ENCODE assay signal across 9 cellular contexts in the genomic region with DNA sequence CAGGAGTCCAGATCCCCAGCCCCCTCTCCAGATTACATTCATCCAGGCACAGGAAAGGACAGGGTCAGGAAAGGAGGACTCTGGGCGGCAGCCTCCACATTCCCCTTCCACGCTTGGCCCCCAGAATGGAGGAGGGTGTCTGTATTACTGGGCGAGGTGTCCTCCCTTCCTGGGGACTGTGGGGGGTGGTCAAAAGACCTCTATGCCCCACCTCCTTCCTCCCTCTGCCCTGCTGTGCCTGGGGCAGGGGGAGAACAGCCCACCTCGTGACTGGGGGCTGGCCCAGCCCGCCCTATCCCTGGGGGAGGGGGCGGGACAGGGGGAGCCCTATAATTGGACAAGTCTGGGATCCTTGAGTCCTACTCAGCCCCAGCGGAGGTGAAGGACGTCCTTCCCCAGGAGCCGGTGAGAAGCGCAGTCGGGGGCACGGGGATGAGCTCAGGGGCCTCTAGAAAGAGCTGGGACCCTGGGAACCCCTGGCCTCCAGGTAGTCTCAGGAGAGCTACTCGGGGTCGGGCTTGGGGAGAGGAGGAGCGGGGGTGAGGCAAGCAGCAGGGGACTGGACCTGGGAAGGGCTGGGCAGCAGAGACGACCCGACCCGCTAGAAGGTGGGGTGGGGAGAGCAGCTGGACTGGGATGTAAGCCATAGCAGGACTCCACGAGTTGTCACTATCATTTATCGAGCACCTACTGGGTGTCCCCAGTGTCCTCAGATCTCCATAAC. TPM values are rescaled to one million over a fixed set of nuclear protein-coding genes. Genes with fewer than 3 reads are reported as not detected.
DNase-seq lines count a peak whose midpoint lies in the region; ATAC-seq, FAIRE-seq and TF ChIP-seq lines count a peak whose summit lies in the region.
"Had no signal": no experiment of that assay in that cellular context is flagged by ENCODE, and none has a peak within 500 bp of the region (broad histone marks: within the 10 kb centered on the region; RNA-seq: fewer than 3 reads in every experiment).

A gene (plus strand): TSS at position 360 of the 724 bp plus-strand sequence. CDS start 829 bp downstream, outside the sequence.

- no peaks in the 10 kb centered on the region for H3K9me3 Mint-ChIP-seq in effector memory CD8-positive, alpha-beta T cell

- peaks cover 16 to 40% of the 10 kb centered on the region in 2 experiments for H3K36me3 ChIP-seq in HepG2 (replicated peaks in 1 of 2; ENCODE audit: control insufficient read depth in 1 of 2, insufficient read depth in 2 of 2, low read length in 2 of 2)
- H3K36me3 ChIP-seq in testis (ENCODE audit: low read depth, missing control alignments), result no peaks in the 10 kb centered on the region

- H3K79me2 ChIP-seq in HepG2 (ENCODE audit: insufficient read depth, low read length), result peaks cover 20% of the 10 kb centered on the region

- in situ Hi-C loops in HepG2 (cut with HindIII; ENCODE audit: extremely low pct_ligation_motif_present, low pct_unique_long_range_greater_than_20kb), result no loop called here

- 0% methylated on average over 18 of the region's 20 CpGs for WGBS in HepG2 (ENCODE audit: low lambda C conversion rate)
- WGBS in testis, 2 donors, result 0 to 1% methylated on average over 12 to 20 of the region's 20 CpGs

- TF ChIP-seq EP300 in HepG2 (IDR thresholded peaks at IDR 0.05; ENCODE audit: low read depth in 2 of 2, low read length in 2 of 2) (peak in 1 of 2 experiments; percentile 45; a peak in 1 of 4 replicates), HepG2 (CRISPR knock-in tag; IDR thresholded peaks at IDR 0.05; ENCODE audit: borderline replicate concordance) (no peak; the same call in 1 of the 2 replicates)

- intact Hi-C loops in HepG2 (cut with micrococcal nuclease; ENCODE audit: unreplicated experiment), result loop anchor here (1.0 kb wide), 1 partner anchor 46 kb away; no protein-coding TSS in a partner anchor
- intact Hi-C loops in testis (cut with DNase I; ENCODE audit: low total_unique reads), result no loop called here

- peaks cover 57% of the 10 kb centered on the region for H3K4me1 ChIP-seq in HepG2 (ENCODE audit: insufficient read depth, low read length)
- H3K4me1 ChIP-seq in testis, result peaks cover 30% of the 10 kb centered on the region

- H3K4me1 Mint-ChIP-seq in effector memory CD8-positive, alpha-beta T cell (ENCODE audit: low read depth in 2 of 2), result peaks cover 5 to 6% of the 10 kb centered on the region in 2 donors

- H3K36me3 Mint-ChIP-seq in effector memory CD8-positive, alpha-beta T cell (ENCODE audit: insufficient read depth), result peaks cover 19% of the 10 kb centered on the region

- H3K4me3 Mint-ChIP-seq in effector memory CD8-positive, alpha-beta T cell, result peak within 1 kb of the TSS in 1 of 2 donors; percentile 25

- no peak within 1 kb of the TSS for H3K27ac Mint-ChIP-seq in effector memory CD8-positive, alpha-beta T cell

- BruUV-seq in HepG2 (replicated peaks; lab: Mats Ljungman, UMichigan), result TSS peak; percentile 85

- POLR2A ChIA-PET in HepG2 (lab: Yijun Ruan, JAX), result interaction anchor here (0.6 to 14.7 kb wide), 26 partner anchors 9 to 287 kb away, joined by 3 to 317 read pairs (median 6); a partner anchor contains a TSS

- CTCF ChIA-PET in HepG2 (lab: Yijun Ruan, JAX; ENCODE audit: low intra/inter-chr PET ratio, low total read pairs), result interaction anchor here (3.6 kb wide), 1 partner anchor 46 kb away, joined by 51 read pairs; no protein-coding TSS in a partner anchor

- TF ChIP-seq POLR2A in HepG2 (IDR thresholded peaks at IDR 0.05; ENCODE audit: insufficient read depth in 1 of 2, low read depth in 2 of 2, low read length in 2 of 2), result peak; percentile 70 to 89
- TF ChIP-seq POLR2A in testis (IDR thresholded peaks at IDR 0.05), result no peak

- H2AFZ ChIP-seq in HepG2 (ENCODE audit: low read length), result no peak within 1 kb of the TSS

- H3K27me3 ChIP-seq in HepG2 (ENCODE audit: control insufficient read depth in 1 of 2, insufficient read depth in 2 of 2, low read length in 2 of 2) (no peaks in the 10 kb centered on the region; a peak in 1 of 5 replicates), testis (no peaks in the 10 kb centered on the region)

- H3K4me2 ChIP-seq in HepG2 (ENCODE audit: low read depth, low read length), result peak within 1 kb of the TSS; percentile 89
- H3K4me2 ChIP-seq: BLaER1 had no signal

- H3K27me3 Mint-ChIP-seq in effector memory CD8-positive, alpha-beta T cell, result peaks cover 23 to 28% of the 10 kb centered on the region in 2 donors

- peak within 1 kb of the TSS; percentile 66 for H3K4me3 ChIP-seq in choroid plexus epithelial cell (ENCODE audit: low read depth, low read length)
- peak within 1 kb of the TSS; percentile 82 to 93 (median 87) for H3K4me3 ChIP-seq in HepG2 (replicated peaks in 1 of 3; ENCODE audit: insufficient read depth in 1 of 3, low read depth in 2 of 3, low read length in 3 of 3)
- peak within 1 kb of the TSS; percentile 46 to 62 for H3K4me3 ChIP-seq in testis
- H3K4me3 ChIP-seq: BLaER1 had no signal

- peak; percentile 78 for FAIRE-seq in HepG2 (lab: Jason Lieb, UNC)
- no peak for FAIRE-seq in GM19239 (lab: Jason Lieb, UNC)

- peak within 1 kb of the TSS; percentile 87 for H3K9ac ChIP-seq in HepG2 (ENCODE audit: insufficient read depth, low read depth, low read length)
- H3K9ac ChIP-seq: BLaER1 had no signal

- peak within 1 kb of the TSS; percentile 90 for H3K27ac ChIP-seq in HepG2 (ENCODE audit: extremely low read length, insufficient read depth, low read length)
- peak within 1 kb of the TSS; percentile 76 to 81 for H3K27ac ChIP-seq in testis
- H3K27ac ChIP-seq: BLaER1 had no signal

- peak; percentile 62 for ATAC-seq in HepG2
- ATAC-seq in HG03439 (IDR thresholded peaks at IDR 0.05; ENCODE audit: unreplicated experiment), result no peak
- no peak for ATAC-seq in effector memory CD8-positive, alpha-beta T cell (replicated peaks)

- peak; percentile 69 for DNase-seq in NCI-H82 (lab: John Stamatoyannopoulos, UW)
- no peak for DNase-seq in NCI-H82 treated with DMSO at 0.1 percent for 48 hours (lab: John Stamatoyannopoulos, UW; ENCODE audit: unreplicated experiment)
- peak; percentile 45 for DNase-seq in choroid plexus epithelial cell (ENCODE audit: low read depth)
- DNase-seq in HepG2 (ENCODE audit: low spot score), result peak; percentile 81
- peak; percentile 50 for DNase-seq in testis
- no peak for DNase-seq in GM19239 (ENCODE audit: insufficient read length, low spot score)
- no peak for DNase-seq in effector memory CD8-positive, alpha-beta T cell

- TF ChIP-seq RAD21 in HepG2 (CRISPR knock-in tag; IDR thresholded peaks at IDR 0.05), result peak; percentile 19; the same call in 1 of the 2 replicates

- H4K20me1 ChIP-seq in HepG2 (ENCODE audit: insufficient read depth, low read length), result peaks cover 14% of the 10 kb centered on the region

- no peak for TF ChIP-seq CTCF in choroid plexus epithelial cell (conservative IDR thresholded peaks at IDR 0.05; ENCODE audit: low read depth, low read length)
- peak; percentile 7; the same call in 1 of the 2 replicates for TF ChIP-seq CTCF in HepG2 (CRISPR knock-in tag; IDR thresholded peaks at IDR 0.05)
- no peak for TF ChIP-seq CTCF in testis (IDR thresholded peaks at IDR 0.05)

- H3K9me3 ChIP-seq in HepG2 (ENCODE audit: low read length), result no peaks in the 10 kb centered on the region
- H3K9me3 ChIP-seq in testis, result no peaks in the 10 kb centered on the region
- H3K9me3 ChIP-seq: BLaER1 had no signal

TF ChIP-seq in HepG2, 621 proteins besides CTCF, POLR2A, EP300 and RAD21 (continues in another document):
- TF ChIP-seq ZNF510 (CRISPR knock-in tag; IDR thresholded peaks at IDR 0.05; ENCODE audit: low read depth) (0 out of 2 replicates have a peak, but pooled peaks have one; percentile 74), NR1H2 (CRISPR knock-in tag; IDR thresholded peaks at IDR 0.05; ENCODE audit: borderline replicate concordance, low read depth) (no peak), ZIK1 (CRISPR knock-in tag; IDR thresholded peaks at IDR 0.05; ENCODE audit: borderline replicate concordance, low read depth) (no peak), PHF21A (CRISPR knock-in tag; IDR thresholded peaks at IDR 0.05) (peak; percentile 28; the same call in 1 of the 2 replicates), SIN3A (IDR thresholded peaks at IDR 0.05; ENCODE audit: borderline replicate concordance, low read depth, low read length) (peak; percentile 29; the same call in 1 of the 2 replicates)

RNA-seq across cellular contexts. Expression of the gene that starts here (rescaled TPM):
- 458 and 1,328 TPM in 2 replicates for total RNA-seq in HepG2 (2016; rRNA removed; fragmentation: Illumina TruSeq; extraction: Trizol)
- 159 and 166 TPM in 2 replicates for total RNA-seq in HepG2 (2016; cell fraction: cytosol; rRNA removed; fragmentation: Illumina TruSeq; extraction: Trizol; ENCODE audit: low read depth)
- total RNA-seq in HepG2 (2016; cell fraction: insoluble cytoplasmic fraction; rRNA removed; fragmentation: Illumina TruSeq; extraction: Trizol), result 502 and 1,332 TPM in 2 replicates
- total RNA-seq in HepG2 (2016; cell fraction: membrane; rRNA removed; fragmentation: Illumina TruSeq; extraction: Trizol), result 224 and 230 TPM in 2 replicates
- 800 and 999 TPM in 2 replicates for total RNA-seq in HepG2 (2016; cell fraction: nucleus; rRNA removed; fragmentation: Illumina TruSeq; extraction: Trizol)
- polyA plus RNA-seq in HepG2 (2011; rRNA removed), result 1,470 and 1,944 TPM in 2 replicates
- polyA plus RNA-seq in HepG2 (2011; cell fraction: cytosol; rRNA removed), result 2,997 and 3,700 TPM in 2 replicates
- 1,674 and 2,058 TPM in 2 replicates for polyA plus RNA-seq in HepG2 (2011; cell fraction: nucleus; rRNA removed)
- 709 and 938 TPM in 2 replicates for polyA plus RNA-seq in HepG2 (2012)
- polyA plus RNA-seq in HepG2 (2016; cell fraction: cytosol; fragmentation: Illumina TruSeq; extraction: Trizol; ENCODE audit: low read depth), result 177 and 191 TPM in 2 replicates
- polyA plus RNA-seq in HepG2 (2016; cell fraction: insoluble cytoplasmic fraction; fragmentation: Illumina TruSeq; extraction: Trizol; ENCODE audit: low read depth), result 450 and 491 TPM in 2 replicates
- 185 and 190 TPM in 2 replicates for polyA plus RNA-seq in HepG2 (2016; cell fraction: membrane; fragmentation: Illumina TruSeq; extraction: Trizol; ENCODE audit: low read depth)
- polyA plus RNA-seq in HepG2 (2016; cell fraction: nucleus; fragmentation: Illumina TruSeq; extraction: Trizol; ENCODE audit: insufficient read depth, low read depth), result 1,533 and 1,741 TPM in 2 replicates
- polyA minus RNA-seq in HepG2 (2011; rRNA and poly(A)+ RNA removed; ENCODE audit: low replicate concordance), result 0.40 and 224 TPM in 2 replicates
- polyA minus RNA-seq in HepG2 (2011; cell fraction: cytosol; rRNA and poly(A)+ RNA removed), result 272 and 395 TPM in 2 replicates
- polyA minus RNA-seq in HepG2 (2011; cell fraction: nucleus; rRNA and poly(A)+ RNA removed), result 73.5 and 101 TPM in 2 replicates
- 100 to 1,000 TPM; 215 to 494 TPM for total RNA-seq in testis
- 185 TPM for polyA plus RNA-seq in testis (ENCODE audit: insufficient read depth, low read depth, low replicate concordance)

Comparison
In these comparisons a context has a peak if more than half of its experiments do, and no peak if none do; other contexts are left out.
1. DNase-seq: peak in NCI-H82 (single experiment), choroid plexus epithelial cell (single experiment), HepG2 (single experiment) and testis (single experiment); none in NCI-H82 treated with DMSO at 0.1 percent for 48 hours (single experiment), GM19239 (single experiment) and effector memory CD8-positive, alpha-beta T cell (0 of 3).
2. Peak in every context shown above with its lines, with median percentiles within 50 percentile points of each other: H3K4me3 ChIP-seq.